Comparison of ENCODE assay signal across 1 cellular context in the genomic region with DNA sequence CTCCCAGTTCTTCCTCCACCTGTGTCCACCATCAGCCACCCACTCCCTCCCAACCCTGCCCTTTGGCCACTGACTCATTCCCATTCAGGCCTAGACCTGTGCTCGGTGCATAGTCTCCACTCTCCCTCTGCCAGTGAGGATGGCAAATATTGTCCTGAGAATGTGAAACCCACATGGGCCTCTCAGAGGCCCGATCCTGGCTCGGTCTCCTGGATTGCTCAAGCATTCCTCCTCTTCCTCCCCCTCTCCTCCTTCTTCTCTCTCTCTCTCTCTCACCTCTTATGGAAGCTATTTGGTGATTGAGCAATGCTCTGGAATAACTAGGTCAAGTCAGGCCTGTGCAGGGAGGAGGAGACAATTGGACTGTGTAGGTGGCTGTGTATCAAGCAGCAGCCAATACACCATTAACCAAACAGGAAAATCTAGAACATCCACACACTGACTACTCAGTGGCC.
A peak's percentile ranks its signal among the peaks of the same experiment; 100 is the strongest.
TF ChIP-seq lines count a peak whose summit lies in the region.

No MANE protein-coding gene starts in this region.

TF ChIP-seq in HepG2, 621 proteins besides CTCF, POLR2A, EP300 and RAD21 (continued from another document and continues in another):
- TF ChIP-seq, protein P1, sequence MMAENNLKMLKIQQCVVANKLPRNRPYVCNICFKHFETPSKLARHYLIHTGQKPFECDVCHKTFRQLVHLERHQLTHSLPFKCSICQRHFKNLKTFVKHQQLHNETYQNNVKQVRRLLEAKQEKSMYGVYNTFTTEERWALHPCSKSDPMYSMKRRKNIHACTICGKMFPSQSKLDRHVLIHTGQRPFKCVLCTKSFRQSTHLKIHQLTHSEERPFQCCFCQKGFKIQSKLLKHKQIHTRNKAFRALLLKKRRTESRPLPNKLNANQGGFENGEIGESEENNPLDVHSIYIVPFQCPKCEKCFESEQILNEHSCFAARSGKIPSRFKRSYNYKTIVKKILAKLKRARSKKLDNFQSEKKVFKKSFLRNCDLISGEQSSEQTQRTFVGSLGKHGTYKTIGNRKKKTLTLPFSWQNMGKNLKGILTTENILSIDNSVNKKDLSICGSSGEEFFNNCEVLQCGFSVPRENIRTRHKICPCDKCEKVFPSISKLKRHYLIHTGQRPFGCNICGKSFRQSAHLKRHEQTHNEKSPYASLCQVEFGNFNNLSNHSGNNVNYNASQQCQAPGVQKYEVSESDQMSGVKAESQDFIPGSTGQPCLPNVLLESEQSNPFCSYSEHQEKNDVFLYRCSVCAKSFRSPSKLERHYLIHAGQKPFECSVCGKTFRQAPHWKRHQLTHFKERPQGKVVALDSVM (CRISPR knock-in tag; IDR thresholded peaks at IDR 0.05): peak; percentile 57; the same call in 1 of the 2 replicates
- TF ChIP-seq BRD4 (CRISPR knock-in tag; IDR thresholded peaks at IDR 0.05): no peak
- TF ChIP-seq ZNF670 (CRISPR knock-in tag; IDR thresholded peaks at IDR 0.05; ENCODE audit: borderline replicate concordance): 0 out of 2 replicates have a peak, but pooled peaks have one; percentile 55
- 0 out of 2 replicates have a peak, but pooled peaks have one; percentile 19 for TF ChIP-seq TBX2 (CRISPR knock-in tag; IDR thresholded peaks at IDR 0.05; ENCODE audit: borderline replicate concordance)
- TF ChIP-seq, protein P2, sequence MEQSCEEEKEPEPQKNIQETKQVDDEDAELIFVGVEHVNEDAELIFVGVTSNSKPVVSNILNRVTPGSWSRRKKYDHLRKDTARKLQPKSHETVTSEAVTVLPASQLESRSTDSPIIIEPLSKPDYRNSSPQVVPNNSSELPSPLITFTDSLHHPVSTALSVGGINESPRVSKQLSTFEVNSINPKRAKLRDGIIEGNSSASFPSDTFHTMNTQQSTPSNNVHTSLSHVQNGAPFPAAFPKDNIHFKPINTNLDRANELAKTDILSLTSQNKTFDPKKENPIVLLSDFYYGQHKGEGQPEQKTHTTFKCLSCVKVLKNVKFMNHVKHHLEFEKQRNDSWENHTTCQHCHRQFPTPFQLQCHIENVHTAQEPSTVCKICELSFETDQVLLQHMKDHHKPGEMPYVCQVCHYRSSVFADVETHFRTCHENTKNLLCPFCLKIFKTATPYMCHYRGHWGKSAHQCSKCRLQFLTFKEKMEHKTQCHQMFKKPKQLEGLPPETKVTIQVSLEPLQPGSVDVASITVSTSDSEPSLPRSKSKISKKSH (CRISPR knock-in tag; IDR thresholded peaks at IDR 0.05; ENCODE audit: borderline replicate concordance): no peak
- TF ChIP-seq, protein P3, sequence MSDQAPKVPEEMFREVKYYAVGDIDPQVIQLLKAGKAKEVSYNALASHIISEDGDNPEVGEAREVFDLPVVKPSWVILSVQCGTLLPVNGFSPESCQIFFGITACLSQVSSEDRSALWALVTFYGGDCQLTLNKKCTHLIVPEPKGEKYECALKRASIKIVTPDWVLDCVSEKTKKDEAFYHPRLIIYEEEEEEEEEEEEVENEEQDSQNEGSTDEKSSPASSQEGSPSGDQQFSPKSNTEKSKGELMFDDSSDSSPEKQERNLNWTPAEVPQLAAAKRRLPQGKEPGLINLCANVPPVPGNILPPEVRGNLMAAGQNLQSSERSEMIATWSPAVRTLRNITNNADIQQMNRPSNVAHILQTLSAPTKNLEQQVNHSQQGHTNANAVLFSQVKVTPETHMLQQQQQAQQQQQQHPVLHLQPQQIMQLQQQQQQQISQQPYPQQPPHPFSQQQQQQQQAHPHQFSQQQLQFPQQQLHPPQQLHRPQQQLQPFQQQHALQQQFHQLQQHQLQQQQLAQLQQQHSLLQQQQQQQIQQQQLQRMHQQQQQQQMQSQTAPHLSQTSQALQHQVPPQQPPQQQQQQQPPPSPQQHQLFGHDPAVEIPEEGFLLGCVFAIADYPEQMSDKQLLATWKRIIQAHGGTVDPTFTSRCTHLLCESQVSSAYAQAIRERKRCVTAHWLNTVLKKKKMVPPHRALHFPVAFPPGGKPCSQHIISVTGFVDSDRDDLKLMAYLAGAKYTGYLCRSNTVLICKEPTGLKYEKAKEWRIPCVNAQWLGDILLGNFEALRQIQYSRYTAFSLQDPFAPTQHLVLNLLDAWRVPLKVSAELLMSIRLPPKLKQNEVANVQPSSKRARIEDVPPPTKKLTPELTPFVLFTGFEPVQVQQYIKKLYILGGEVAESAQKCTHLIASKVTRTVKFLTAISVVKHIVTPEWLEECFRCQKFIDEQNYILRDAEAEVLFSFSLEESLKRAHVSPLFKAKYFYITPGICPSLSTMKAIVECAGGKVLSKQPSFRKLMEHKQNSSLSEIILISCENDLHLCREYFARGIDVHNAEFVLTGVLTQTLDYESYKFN (CRISPR knock-in tag; conservative IDR thresholded peaks at IDR 0.05): peak; percentile 75
- no peak for TF ChIP-seq ZNF10 (CRISPR knock-in tag; IDR thresholded peaks at IDR 0.05; ENCODE audit: borderline replicate concordance, low read depth)
- TF ChIP-seq, protein P4, sequence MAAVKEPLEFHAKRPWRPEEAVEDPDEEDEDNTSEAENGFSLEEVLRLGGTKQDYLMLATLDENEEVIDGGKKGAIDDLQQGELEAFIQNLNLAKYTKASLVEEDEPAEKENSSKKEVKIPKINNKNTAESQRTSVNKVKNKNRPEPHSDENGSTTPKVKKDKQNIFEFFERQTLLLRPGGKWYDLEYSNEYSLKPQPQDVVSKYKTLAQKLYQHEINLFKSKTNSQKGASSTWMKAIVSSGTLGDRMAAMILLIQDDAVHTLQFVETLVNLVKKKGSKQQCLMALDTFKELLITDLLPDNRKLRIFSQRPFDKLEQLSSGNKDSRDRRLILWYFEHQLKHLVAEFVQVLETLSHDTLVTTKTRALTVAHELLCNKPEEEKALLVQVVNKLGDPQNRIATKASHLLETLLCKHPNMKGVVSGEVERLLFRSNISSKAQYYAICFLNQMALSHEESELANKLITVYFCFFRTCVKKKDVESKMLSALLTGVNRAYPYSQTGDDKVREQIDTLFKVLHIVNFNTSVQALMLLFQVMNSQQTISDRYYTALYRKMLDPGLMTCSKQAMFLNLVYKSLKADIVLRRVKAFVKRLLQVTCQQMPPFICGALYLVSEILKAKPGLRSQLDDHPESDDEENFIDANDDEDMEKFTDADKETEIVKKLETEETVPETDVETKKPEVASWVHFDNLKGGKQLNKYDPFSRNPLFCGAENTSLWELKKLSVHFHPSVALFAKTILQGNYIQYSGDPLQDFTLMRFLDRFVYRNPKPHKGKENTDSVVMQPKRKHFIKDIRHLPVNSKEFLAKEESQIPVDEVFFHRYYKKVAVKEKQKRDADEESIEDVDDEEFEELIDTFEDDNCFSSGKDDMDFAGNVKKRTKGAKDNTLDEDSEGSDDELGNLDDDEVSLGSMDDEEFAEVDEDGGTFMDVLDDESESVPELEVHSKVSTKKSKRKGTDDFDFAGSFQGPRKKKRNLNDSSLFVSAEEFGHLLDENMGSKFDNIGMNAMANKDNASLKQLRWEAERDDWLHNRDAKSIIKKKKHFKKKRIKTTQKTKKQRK (IDR thresholded peaks at IDR 0.05; ENCODE audit: low read length): no peak
- peak; percentile 63 for TF ChIP-seq HNF4G (IDR thresholded peaks at IDR 0.05; ENCODE audit: borderline replicate concordance, low read depth, low read length)
- TF ChIP-seq HNF4G (CRISPR knock-in tag; IDR thresholded peaks at IDR 0.05; ENCODE audit: borderline replicate concordance, low read depth): no peak
- TF ChIP-seq GTF3A (CRISPR knock-in tag; conservative IDR thresholded peaks at IDR 0.05): no peak
- TF ChIP-seq MIER3 (CRISPR knock-in tag; IDR thresholded peaks at IDR 0.05; ENCODE audit: borderline replicate concordance): peak; percentile 29; the same call in 1 of the 2 replicates
- peak; percentile 34; the same call in 1 of the 2 replicates for TF ChIP-seq ZFY (CRISPR knock-in tag; IDR thresholded peaks at IDR 0.05)
- TF ChIP-seq, protein P5, sequence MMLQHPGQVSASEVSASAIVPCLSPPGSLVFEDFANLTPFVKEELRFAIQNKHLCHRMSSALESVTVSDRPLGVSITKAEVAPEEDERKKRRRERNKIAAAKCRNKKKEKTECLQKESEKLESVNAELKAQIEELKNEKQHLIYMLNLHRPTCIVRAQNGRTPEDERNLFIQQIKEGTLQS (CRISPR knock-in tag; IDR thresholded peaks at IDR 0.05): peak; percentile 72
- TF ChIP-seq, protein P6, sequence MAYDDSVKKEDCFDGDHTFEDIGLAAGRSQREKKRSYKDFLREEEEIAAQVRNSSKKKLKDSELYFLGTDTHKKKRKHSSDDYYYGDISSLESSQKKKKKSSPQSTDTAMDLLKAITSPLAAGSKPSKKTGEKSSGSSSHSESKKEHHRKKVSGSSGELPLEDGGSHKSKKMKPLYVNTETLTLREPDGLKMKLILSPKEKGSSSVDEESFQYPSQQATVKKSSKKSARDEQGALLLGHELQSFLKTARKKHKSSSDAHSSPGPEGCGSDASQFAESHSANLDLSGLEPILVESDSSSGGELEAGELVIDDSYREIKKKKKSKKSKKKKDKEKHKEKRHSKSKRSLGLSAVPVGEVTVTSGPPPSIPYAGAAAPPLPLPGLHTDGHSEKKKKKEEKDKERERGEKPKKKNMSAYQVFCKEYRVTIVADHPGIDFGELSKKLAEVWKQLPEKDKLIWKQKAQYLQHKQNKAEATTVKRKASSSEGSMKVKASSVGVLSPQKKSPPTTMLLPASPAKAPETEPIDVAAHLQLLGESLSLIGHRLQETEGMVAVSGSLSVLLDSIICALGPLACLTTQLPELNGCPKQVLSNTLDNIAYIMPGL (CRISPR knock-in tag; IDR thresholded peaks at IDR 0.05; ENCODE audit: borderline replicate concordance in 1 of 2, low read depth in 1 of 2): no peak
- 0 out of 2 replicates have a peak, but pooled peaks have one; percentile 35 for TF ChIP-seq KDM2A (CRISPR knock-in tag; IDR thresholded peaks at IDR 0.05; ENCODE audit: borderline replicate concordance, low read depth)
- TF ChIP-seq SYNCRIP (IDR thresholded peaks at IDR 0.05; ENCODE audit: insufficient read depth, low read depth, low read length): no peak
- no peak for TF ChIP-seq ZNF724P (CRISPR knock-in tag; IDR thresholded peaks at IDR 0.05; ENCODE audit: borderline replicate concordance)
- TF ChIP-seq, protein P7, sequence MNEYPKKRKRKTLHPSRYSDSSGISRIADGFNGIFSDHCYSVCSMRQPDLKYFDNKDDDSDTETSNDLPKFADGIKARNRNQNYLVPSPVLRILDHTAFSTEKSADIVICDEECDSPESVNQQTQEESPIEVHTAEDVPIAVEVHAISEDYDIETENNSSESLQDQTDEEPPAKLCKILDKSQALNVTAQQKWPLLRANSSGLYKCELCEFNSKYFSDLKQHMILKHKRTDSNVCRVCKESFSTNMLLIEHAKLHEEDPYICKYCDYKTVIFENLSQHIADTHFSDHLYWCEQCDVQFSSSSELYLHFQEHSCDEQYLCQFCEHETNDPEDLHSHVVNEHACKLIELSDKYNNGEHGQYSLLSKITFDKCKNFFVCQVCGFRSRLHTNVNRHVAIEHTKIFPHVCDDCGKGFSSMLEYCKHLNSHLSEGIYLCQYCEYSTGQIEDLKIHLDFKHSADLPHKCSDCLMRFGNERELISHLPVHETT (CRISPR knock-in tag; conservative IDR thresholded peaks at IDR 0.05): no peak
- no peak for TF ChIP-seq ISL2 (CRISPR knock-in tag; IDR thresholded peaks at IDR 0.05)
- TF ChIP-seq, protein P8, sequence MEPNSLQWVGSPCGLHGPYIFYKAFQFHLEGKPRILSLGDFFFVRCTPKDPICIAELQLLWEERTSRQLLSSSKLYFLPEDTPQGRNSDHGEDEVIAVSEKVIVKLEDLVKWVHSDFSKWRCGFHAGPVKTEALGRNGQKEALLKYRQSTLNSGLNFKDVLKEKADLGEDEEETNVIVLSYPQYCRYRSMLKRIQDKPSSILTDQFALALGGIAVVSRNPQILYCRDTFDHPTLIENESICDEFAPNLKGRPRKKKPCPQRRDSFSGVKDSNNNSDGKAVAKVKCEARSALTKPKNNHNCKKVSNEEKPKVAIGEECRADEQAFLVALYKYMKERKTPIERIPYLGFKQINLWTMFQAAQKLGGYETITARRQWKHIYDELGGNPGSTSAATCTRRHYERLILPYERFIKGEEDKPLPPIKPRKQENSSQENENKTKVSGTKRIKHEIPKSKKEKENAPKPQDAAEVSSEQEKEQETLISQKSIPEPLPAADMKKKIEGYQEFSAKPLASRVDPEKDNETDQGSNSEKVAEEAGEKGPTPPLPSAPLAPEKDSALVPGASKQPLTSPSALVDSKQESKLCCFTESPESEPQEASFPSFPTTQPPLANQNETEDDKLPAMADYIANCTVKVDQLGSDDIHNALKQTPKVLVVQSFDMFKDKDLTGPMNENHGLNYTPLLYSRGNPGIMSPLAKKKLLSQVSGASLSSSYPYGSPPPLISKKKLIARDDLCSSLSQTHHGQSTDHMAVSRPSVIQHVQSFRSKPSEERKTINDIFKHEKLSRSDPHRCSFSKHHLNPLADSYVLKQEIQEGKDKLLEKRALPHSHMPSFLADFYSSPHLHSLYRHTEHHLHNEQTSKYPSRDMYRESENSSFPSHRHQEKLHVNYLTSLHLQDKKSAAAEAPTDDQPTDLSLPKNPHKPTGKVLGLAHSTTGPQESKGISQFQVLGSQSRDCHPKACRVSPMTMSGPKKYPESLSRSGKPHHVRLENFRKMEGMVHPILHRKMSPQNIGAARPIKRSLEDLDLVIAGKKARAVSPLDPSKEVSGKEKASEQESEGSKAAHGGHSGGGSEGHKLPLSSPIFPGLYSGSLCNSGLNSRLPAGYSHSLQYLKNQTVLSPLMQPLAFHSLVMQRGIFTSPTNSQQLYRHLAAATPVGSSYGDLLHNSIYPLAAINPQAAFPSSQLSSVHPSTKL (CRISPR knock-in tag; IDR thresholded peaks at IDR 0.05): peak; percentile 73
- peak; percentile 89 for TF ChIP-seq CEBPG (CRISPR knock-in tag; IDR thresholded peaks at IDR 0.05)
- no peak for TF ChIP-seq NONO (IDR thresholded peaks at IDR 0.05)
- peak; percentile 36; the same call in 1 of the 2 replicates for TF ChIP-seq NONO (CRISPR knock-in tag; conservative IDR thresholded peaks at IDR 0.05)
- no peak for TF ChIP-seq ZBTB21 (CRISPR knock-in tag; IDR thresholded peaks at IDR 0.05)
- TF ChIP-seq MED1 (CRISPR knock-in tag; IDR thresholded peaks at IDR 0.05): peak; percentile 38; the same call in 1 of the 2 replicates
- TF ChIP-seq NAIF1 (CRISPR knock-in tag; IDR thresholded peaks at IDR 0.05; ENCODE audit: borderline replicate concordance): no peak
- no peak for TF ChIP-seq SOX6 (IDR thresholded peaks at IDR 0.05)
- peak; percentile 65; the same call in 1 of the 2 replicates for TF ChIP-seq SOX6 (CRISPR knock-in tag; IDR thresholded peaks at IDR 0.05)
- TF ChIP-seq HNF4A (CRISPR knock-in tag; IDR thresholded peaks at IDR 0.05): peak; percentile 68
- no peak for TF ChIP-seq NR1H2 (CRISPR knock-in tag; IDR thresholded peaks at IDR 0.05; ENCODE audit: borderline replicate concordance, low read depth)
- TF ChIP-seq, protein P9, sequence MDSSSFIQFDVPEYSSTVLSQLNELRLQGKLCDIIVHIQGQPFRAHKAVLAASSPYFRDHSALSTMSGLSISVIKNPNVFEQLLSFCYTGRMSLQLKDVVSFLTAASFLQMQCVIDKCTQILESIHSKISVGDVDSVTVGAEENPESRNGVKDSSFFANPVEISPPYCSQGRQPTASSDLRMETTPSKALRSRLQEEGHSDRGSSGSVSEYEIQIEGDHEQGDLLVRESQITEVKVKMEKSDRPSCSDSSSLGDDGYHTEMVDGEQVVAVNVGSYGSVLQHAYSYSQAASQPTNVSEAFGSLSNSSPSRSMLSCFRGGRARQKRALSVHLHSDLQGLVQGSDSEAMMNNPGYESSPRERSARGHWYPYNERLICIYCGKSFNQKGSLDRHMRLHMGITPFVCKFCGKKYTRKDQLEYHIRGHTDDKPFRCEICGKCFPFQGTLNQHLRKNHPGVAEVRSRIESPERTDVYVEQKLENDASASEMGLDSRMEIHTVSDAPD (CRISPR knock-in tag; IDR thresholded peaks at IDR 0.05): no peak
- peak; percentile 77 for TF ChIP-seq CBX5 (CRISPR knock-in tag; IDR thresholded peaks at IDR 0.05; ENCODE audit: borderline replicate concordance)
- TF ChIP-seq HDAC1 (CRISPR knock-in tag; IDR thresholded peaks at IDR 0.05): peak; percentile 66
- peak; percentile 54 for TF ChIP-seq CCAR2 (optimal IDR thresholded peaks at IDR 0.05; ENCODE audit: low read depth, low read length)
- peak; percentile 46; the same call in 1 of the 2 replicates for TF ChIP-seq KDM6A (CRISPR knock-in tag; IDR thresholded peaks at IDR 0.05; ENCODE audit: low read depth)
- no peak for TF ChIP-seq KDM3A (CRISPR knock-in tag; IDR thresholded peaks at IDR 0.05; ENCODE audit: low read depth)
- no peak for TF ChIP-seq ZFYVE20 (CRISPR knock-in tag; IDR thresholded peaks at IDR 0.05; ENCODE audit: borderline replicate concordance, low read depth)
- TF ChIP-seq ZBTB3 (CRISPR knock-in tag; IDR thresholded peaks at IDR 0.05; ENCODE audit: borderline replicate concordance, low read depth): no peak
